Comparison of ENCODE assay signal across 9 cellular contexts in the genomic region with DNA sequence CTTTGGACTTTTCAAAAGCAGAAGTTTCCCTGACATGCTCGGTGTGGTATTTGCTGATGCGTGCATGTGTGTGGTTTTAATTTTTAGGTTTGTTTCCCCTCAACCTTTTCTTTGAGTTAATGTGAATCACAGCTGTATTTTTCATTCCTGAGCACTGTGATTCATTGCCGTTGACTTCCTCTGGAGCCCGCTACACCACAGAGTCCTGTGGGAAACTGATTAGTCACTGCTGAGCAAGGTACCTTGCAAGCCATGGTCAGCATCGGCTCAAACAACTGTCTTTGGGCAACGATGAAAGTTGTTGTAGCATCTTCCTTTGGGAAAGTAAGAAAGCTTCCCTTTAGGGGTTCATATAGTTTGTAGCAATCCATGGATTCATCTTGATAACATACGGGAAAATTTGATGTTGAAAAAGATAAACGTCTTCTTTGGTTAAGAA. TPM values are rescaled to one million over a fixed set of nuclear protein-coding genes. Genes with fewer than 3 reads are reported as not detected.
A peak's percentile ranks its signal among the peaks of the same experiment; 100 is the strongest.
DNase-seq lines count a peak whose midpoint lies in the region; ATAC-seq and TF ChIP-seq lines count a peak whose summit lies in the region.
"Had no signal": no experiment of that assay in that cellular context is flagged by ENCODE, and none has a peak within 500 bp of the region (broad histone marks: within the 10 kb centered on the region; RNA-seq: fewer than 3 reads in every experiment).

No MANE protein-coding gene starts in this region.

- BruUV-seq in mammary epithelial cell (replicated peaks; lab: Mats Ljungman, UMichigan), result no TSS peak

- CTCF ChIA-PET in AG04449 (lab: Yijun Ruan, JAX), result interaction anchor here (1.7 to 6.0 kb wide), 4 partner anchors 12 to 179 kb away, joined by 5 to 39 read pairs (median 13); no protein-coding TSS in a partner anchor
- CTCF ChIA-PET in mammary epithelial cell (lab: Charles Lee; ENCODE audit: low non-redundant PET), result interaction anchor here (0.6 kb wide), 1 partner anchor 80 kb away, joined by 3 read pairs; no protein-coding TSS in a partner anchor

- no peaks in the 10 kb centered on the region for H3K27me3 ChIP-seq in mammary epithelial cell (ENCODE audit: insufficient read depth, low read length)
- no peaks in the 10 kb centered on the region for H3K27me3 ChIP-seq in right lobe of liver

- H3K9ac ChIP-seq in mammary epithelial cell (ENCODE audit: insufficient read depth, low read length), result no peak overlapping the region
- H3K9ac ChIP-seq: parathyroid adenoma had no signal

- H3K4me3 ChIP-seq in AG04449 (ENCODE audit: low read depth, low read length) (no peak overlapping the region), mammary epithelial cell (replicated peaks in 1 of 3; ENCODE audit: insufficient read depth in 1 of 3, low read depth in 2 of 3, low read length in 3 of 3) (no peak overlapping the region), right lobe of liver (no peak overlapping the region)

- peaks cover 46% of the 10 kb centered on the region for H3K4me1 ChIP-seq in mammary epithelial cell (ENCODE audit: insufficient read depth, low read length)
- no peaks in the 10 kb centered on the region for H3K4me1 ChIP-seq in right lobe of liver
- H3K4me1 ChIP-seq: parathyroid adenoma had no signal

- H3K9me3 ChIP-seq in mammary epithelial cell (replicated peaks; ENCODE audit: insufficient read depth, low read length) (peaks cover 5% of the 10 kb centered on the region), right lobe of liver (no peaks in the 10 kb centered on the region)

- peak; percentile 43 to 87 (median 68) for ATAC-seq in right lobe of liver
- no peak for ATAC-seq in GM18520 (IDR thresholded peaks at IDR 0.05; ENCODE audit: unreplicated experiment)

- H4K20me1 ChIP-seq in mammary epithelial cell (ENCODE audit: insufficient read depth, low read length), result no peaks in the 10 kb centered on the region

- in situ Hi-C loops in mammary epithelial cell (cut with MboI; ENCODE audit: low sequenced_read_pairs in 2 of 2), result no loop called here

- POLR2A ChIA-PET in AG04449 (lab: Yijun Ruan, JAX), result interaction anchor here (0.5 to 2.4 kb wide), 5 partner anchors 16 to 1332 kb away, joined by 3 to 11 read pairs (median 3); no protein-coding TSS in a partner anchor

- H2AFZ ChIP-seq in mammary epithelial cell (ENCODE audit: low read depth, low read length), result no peak overlapping the region
- H2AFZ ChIP-seq: parathyroid adenoma had no signal

- dilution Hi-C loops in mammary epithelial cell (cut with HindIII; ENCODE audit: low sequenced_read_pairs), result no loop called here

- no peaks in the 10 kb centered on the region for H3K79me2 ChIP-seq in mammary epithelial cell (ENCODE audit: insufficient read depth, low read length)

- intact Hi-C loops in mammary epithelial cell (cut with micrococcal nuclease) (loop anchor here (1.0 to 5.0 kb wide), 5 partner anchors 29 to 178 kb away; no protein-coding TSS in a partner anchor), right lobe of liver (cut with DNase I) (no loop called here)

- H3K36me3 ChIP-seq in mammary epithelial cell (ENCODE audit: insufficient read depth, low read length), result no peaks in the 10 kb centered on the region
- no peaks in the 10 kb centered on the region for H3K36me3 ChIP-seq in right lobe of liver

- peak overlapping the region; percentile 47 for H3K4me2 ChIP-seq in mammary epithelial cell (ENCODE audit: insufficient read depth, low read depth, low read length)

- TF ChIP-seq POLR2A in right lobe of liver (IDR thresholded peaks at IDR 0.05), result no peak

- DNase-seq in AG04449 (ENCODE audit: low read depth, low spot score) (peak; percentile 96), HT1080 (ENCODE audit: low read depth) (peak; percentile 99), mammary epithelial cell (peak; percentile 97), right lobe of liver (no peak), D341Med (ENCODE audit: low spot score) (no peak), COLO668 (lab: John Stamatoyannopoulos, UW; ENCODE audit: unreplicated experiment) (no peak), mesenteric fat pad (ENCODE audit: low spot score) (no peak)

- WGBS in mammary epithelial cell (ENCODE audit: low coverage, missing lambda C conversion rate), result 0% methylated on average over 8 of the region's 8 CpGs
- 52% methylated on average over 8 of the region's 8 CpGs for WGBS in right lobe of liver (ENCODE audit: insufficient coverage, low coverage, low lambda C conversion rate, missing lambda C conversion rate)

- no peak for TF ChIP-seq CTCF in AG04449 (IDR thresholded peaks at IDR 0.05; ENCODE audit: insufficient read depth, low read length, missing control alignments)
- TF ChIP-seq CTCF in mammary epithelial cell (conservative IDR thresholded peaks at IDR 0.05 in 1 of 2, IDR thresholded peaks at IDR 0.05 in 1 of 2; ENCODE audit: extremely low read depth in 1 of 2, insufficient read depth in 1 of 2, low read depth in 1 of 2, low read length in 2 of 2), result peak in 1 of 2 donors; percentile 43
- no peak for TF ChIP-seq CTCF in right lobe of liver (IDR thresholded peaks at IDR 0.05)

- H3K27ac ChIP-seq in mammary epithelial cell (ENCODE audit: insufficient read depth, low read depth, low read length) (peak overlapping the region; percentile 92), right lobe of liver (no peak overlapping the region)
- H3K27ac ChIP-seq: parathyroid adenoma had no signal

RNA-seq across cellular contexts. Expression of gene RIN2, which starts 57.5 kb away (rescaled TPM):
- 65.7 and 66.1 TPM in 2 replicates for total RNA-seq in HT1080 (2014; rRNA removed; shearing (Covaris generic))
- 27.4 and 27.8 TPM in 2 replicates for polyA plus RNA-seq in HT1080 (2015; cell fraction: cytosol; rRNA removed)
- polyA plus RNA-seq in HT1080 (2015; cell fraction: nucleus; rRNA removed), result 29.8 and 34.0 TPM in 2 replicates
- total RNA-seq in mammary epithelial cell, result 10 to 100 TPM; 42.2 to 45.2 TPM
- 29.1 TPM for polyA plus RNA-seq in mammary epithelial cell
- 93.5 TPM for polyA minus RNA-seq in mammary epithelial cell
- total RNA-seq in right lobe of liver, result 10 to 100 TPM in 4 of 6 experiments, 1 to 10 TPM in 2; 7.0 to 37.7 (median 13.8) TPM
- total RNA-seq in mesenteric fat pad, result 74.1 TPM

Comparison
In these comparisons a context has a peak if more than half of its experiments do, and no peak if none do; other contexts are left out.
1. DNase-seq: peak in AG04449 (single experiment), HT1080 (single experiment) and mammary epithelial cell (single experiment); none in right lobe of liver (0 of 3), D341Med (single experiment), COLO668 (single experiment) and mesenteric fat pad (single experiment).